32 cellular contexts compared by ENCODE assay signal in genomic region chr11:83336993-83337392, GRCh38.
"Had no signal": no experiment of that assay in that cellular context is flagged by ENCODE, and none has a peak within 500 bp of the region (broad histone marks: within the 10 kb centered on the region; RNA-seq: fewer than 3 reads in every experiment).

No MANE protein-coding gene starts in this region.

- H3K4me1 ChIP-seq: esophagus squamous epithelium, gastroesophageal sphincter had no signal

- FAIRE-seq: colon had no signal

- H3K27ac ChIP-seq: adrenal gland, body of pancreas, esophagus squamous epithelium, gastroesophageal sphincter, WERI-Rb-1 had no signal

- H3K9me3 ChIP-seq: adrenal gland, body of pancreas, esophagus squamous epithelium, gastroesophageal sphincter had no signal

- H3K27me3 ChIP-seq: adrenal gland, body of pancreas, esophagus squamous epithelium, gastroesophageal sphincter had no signal

- DNase-seq: activated B cell treated with CpG ODN at 0.5 μM for 24 hours; activated CD4-positive, alpha-beta memory T cell treated with anti-CD3 and anti-CD28 coated beads for 36 hours; activated CD4-positive, alpha-beta T cell treated with anti-CD3 and anti-CD28 coated beads for 36 hours; activated CD4-positive, alpha-beta T cell treated with anti-CD3 and anti-CD28 coated beads, Interleukin-2, amount 10 ng/mL, durations not matched to agents 24 days and 14 days; activated CD4-positive, CD25-positive, alpha-beta regulatory T cell treated with anti-CD3 and anti-CD28 coated beads, Interleukin-2, amount 50 U/mL, for 72 hours; activated CD8-positive, alpha-beta memory T cell treated with anti-CD3 and anti-CD28 coated beads, Interleukin-2, amount 10 ng/mL, durations not matched to agents 7 days and 5 days; activated CD8-positive, alpha-beta memory T cell treated with anti-CD3 and anti-CD28 coated beads, Interleukin-2, amount 50 U/mL, for 4 hours; activated CD8-positive, alpha-beta T cell treated with anti-CD3 and anti-CD28 coated beads, Interleukin-2, amount 10 ng/mL, durations not matched to agents 7 days and 5 days; activated effector memory CD4-positive, alpha-beta T cell treated with anti-CD3 and anti-CD28 coated beads, Interleukin-2, amount 50 U/mL, for 16 hours; activated naive CD4-positive, alpha-beta T cell treated with anti-CD3 and anti-CD28 coated beads for 36 hours; activated naive CD8-positive, alpha-beta T cell treated with anti-CD3 and anti-CD28 coated beads for 36 hours; activated naive CD8-positive, alpha-beta T cell treated with anti-CD3 and anti-CD28 coated beads, Interleukin-2, amount 50 U/mL, for 24 hours; activated T-cell treated with anti-CD3 and anti-CD28 coated beads, Interleukin-2, amount 50 U/mL, for 1 hour; activated T-cell treated with anti-CD3 and anti-CD28 coated beads, Interleukin-2, amount 50 U/mL, for 48 hours; adrenal gland; amygdala; aorta; body of pancreas; caudate nucleus; cortex of kidney; dermis blood vessel endothelial cell; effector CD4-positive, alpha-beta T cell; effector memory CD8-positive, alpha-beta T cell; erythroblast; esophagus squamous epithelium; foreskin melanocyte; T-helper 1 cell; T-helper 17 cell; T1000; WERI-Rb-1 had no signal

- H3K36me3 ChIP-seq: adrenal gland, esophagus squamous epithelium, gastroesophageal sphincter, WERI-Rb-1 had no signal

- H3K4me3 ChIP-seq: adrenal gland, body of pancreas, esophagus squamous epithelium, gastroesophageal sphincter had no signal

- ATAC-seq: activated CD4-positive, alpha-beta T cell treated with anti-CD3 and anti-CD28 coated beads for 36 hours; activated CD8-positive, alpha-beta memory T cell treated with anti-CD3 and anti-CD28 coated beads, Interleukin-2, amount 10 ng/mL, durations not matched to agents 7 days and 5 days; activated CD8-positive, alpha-beta T cell treated with anti-CD3 and anti-CD28 coated beads, Interleukin-2, amount 10 ng/mL, durations not matched to agents 7 days and 5 days; activated naive CD8-positive, alpha-beta T cell treated with anti-CD3 and anti-CD28 coated beads, Interleukin-2, amount 50 U/mL, for 24 hours; body of pancreas; effector memory CD8-positive, alpha-beta T cell; gastroesophageal sphincter; T-helper 17 cell had no signal
